15 cellular contexts compared by ENCODE assay signal in genomic region chr2:18940184-18940583, GRCh38.
DNase-seq lines count a peak whose midpoint lies in the region; ATAC-seq lines count a peak whose summit lies in the region.
"Had no signal": no experiment of that assay in that cellular context is flagged by ENCODE, and none has a peak within 500 bp of the region (broad histone marks: within the 10 kb centered on the region; RNA-seq: fewer than 3 reads in every experiment).

No MANE protein-coding gene starts in this region.

- ATAC-seq in GM18498 (IDR thresholded peaks at IDR 0.05; ENCODE audit: unreplicated experiment) = peak; percentile 95
- ATAC-seq in GM19455 (IDR thresholded peaks at IDR 0.05; ENCODE audit: unreplicated experiment) = peak; percentile 87
- ATAC-seq in HG02884 (IDR thresholded peaks at IDR 0.05; ENCODE audit: unreplicated experiment) = peak; percentile 95
- ATAC-seq in HG03565 (IDR thresholded peaks at IDR 0.05; ENCODE audit: unreplicated experiment) = peak; percentile 90
- ATAC-seq: esophagus mucosa had no signal

- DNase-seq in GM19240 (ENCODE audit: insufficient read length, low spot score) (no peak), dedifferentiated amniotic fluid mesenchymal stem cell (ENCODE audit: extremely low spot score) (no peak), hippocampal formation (lab: John Stamatoyannopoulos, UW) (no peak), pons (ENCODE audit: low spot score) (no peak)
- DNase-seq: activated CD4-positive, alpha-beta memory T cell treated with anti-CD3 and anti-CD28 coated beads for 36 hours; activated naive CD4-positive, alpha-beta T cell treated with anti-CD3 and anti-CD28 coated beads, Interleukin-2, amount 50 U/mL, for 16 hours; cerebellar nuclear complex; DMS79 treated with DMSO at 0.1 percent for 48 hours; NCI-H1436; thyroid gland had no signal
